Comparison of ENCODE assay signal across 17 cellular contexts in the genomic region with DNA sequence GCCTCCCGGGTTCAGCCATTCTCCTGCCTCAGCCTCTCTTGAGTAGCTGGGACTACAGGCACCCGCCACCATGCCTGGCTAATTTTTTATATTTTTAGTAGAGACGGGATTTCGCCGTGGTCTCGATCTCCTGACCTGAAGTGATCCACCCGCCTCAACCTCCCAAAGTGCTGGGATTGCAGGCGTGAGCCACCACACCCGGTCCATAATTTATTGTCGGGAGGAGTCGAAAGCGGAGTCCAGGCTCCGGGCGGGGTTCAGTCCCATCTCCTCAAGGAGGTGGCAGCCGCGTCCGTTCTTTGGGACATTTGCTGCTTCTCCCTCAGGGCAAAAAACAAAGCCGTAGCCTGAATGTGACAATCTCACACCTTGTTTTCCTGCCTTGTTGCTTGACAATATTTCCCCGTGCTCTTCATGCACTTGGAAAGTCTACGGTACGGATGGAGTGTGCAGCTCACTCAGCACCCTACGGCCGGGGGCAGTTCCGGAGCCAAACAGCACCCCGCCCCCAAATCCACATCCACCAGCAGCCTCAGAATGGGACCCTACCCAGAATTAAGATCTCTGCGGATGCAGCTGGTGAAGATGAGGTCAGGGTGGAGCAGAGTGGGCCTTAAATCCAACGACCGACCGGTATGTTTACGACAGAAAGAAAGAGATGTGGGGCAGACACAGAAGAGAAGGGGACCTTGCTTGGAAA. TPM values are rescaled to one million over a fixed set of nuclear protein-coding genes. Genes with fewer than 3 reads are reported as not detected.
DNase-seq lines count a peak whose midpoint lies in the region; ATAC-seq, FAIRE-seq and TF ChIP-seq lines count a peak whose summit lies in the region.
"Had no signal": no experiment of that assay in that cellular context is flagged by ENCODE, and none has a peak within 500 bp of the region (broad histone marks: within the 10 kb centered on the region; RNA-seq: fewer than 3 reads in every experiment).

No MANE protein-coding gene starts in this region.

- H3K27me3 ChIP-seq in astrocyte (ENCODE audit: insufficient read depth, low read length) = no peaks in the 10 kb centered on the region
- H3K27me3 ChIP-seq in upper lobe of right lung = no peaks in the 10 kb centered on the region
- H3K27me3 ChIP-seq in foreskin keratinocyte = no peaks in the 10 kb centered on the region

- CTCF ChIA-PET in Calu3 (lab: Charles Lee) = no interaction called here

- H3K27me3 Mint-ChIP-seq in astrocyte (ENCODE audit: low read depth, unreplicated experiment) = no peaks in the 10 kb centered on the region
- no peaks in the 10 kb centered on the region for H3K27me3 Mint-ChIP-seq in Calu3 (ENCODE audit: unreplicated experiment)
- H3K27me3 Mint-ChIP-seq: IgD-negative memory B cell had no signal

- no peak overlapping the region for H3K4me2 ChIP-seq in astrocyte (ENCODE audit: low read length)
- H3K4me2 ChIP-seq: A549 had no signal

- no peaks in the 10 kb centered on the region for H3K79me2 ChIP-seq in astrocyte (ENCODE audit: insufficient read depth, low read length)

- intact Hi-C loops in Right ventricle myocardium superior (cut with DNase I) = no loop called here
- intact Hi-C loops in cardiac septum (cut with DNase I) = no loop called here
- intact Hi-C loops in mucosa of descending colon (cut with DNase I, micrococcal nuclease) = no loop called here
- intact Hi-C loops in upper lobe of right lung (cut with DNase I) = no loop called here
- intact Hi-C loops in Calu3 (cut with micrococcal nuclease; ENCODE audit: unreplicated experiment) = no loop called here

- no peak overlapping the region for H3K9ac ChIP-seq in astrocyte (ENCODE audit: low read length)

- no peaks in the 10 kb centered on the region for H3K9me3 ChIP-seq in astrocyte (ENCODE audit: insufficient read depth, low read depth, low read length)
- no peaks in the 10 kb centered on the region for H3K9me3 ChIP-seq in mucosa of descending colon
- no peaks in the 10 kb centered on the region for H3K9me3 ChIP-seq in upper lobe of right lung
- H3K9me3 ChIP-seq: A549 had no signal

- DNase-seq in Right ventricle myocardium superior (peak; percentile 29), cardiac septum (ENCODE audit: low spot score) (no peak), astrocyte (ENCODE audit: low read depth) (no peak), mucosa of descending colon (peak in 2 of 3 donors; percentile 18 to 25), upper lobe of right lung (peak; percentile 43), foreskin keratinocyte (no peak), Calu3 (no peak)
- DNase-seq: C1 segment of cervical spinal cord, NCI-H1105, NCI-H1694 treated with DMSO at 0.1 percent for 48 hours, NCI-H446, NCI-H69, SHP77 treated with DMSO at 0.1 percent for 48 hours had no signal

- no TSS peak for BruUV-seq in Calu3 (replicated peaks; lab: Mats Ljungman, UMichigan)

- no peak for FAIRE-seq in astrocyte (lab: Jason Lieb, UNC)
- FAIRE-seq: A549, RCC 7860 had no signal

- no peak overlapping the region for H2AFZ ChIP-seq in astrocyte (ENCODE audit: low read depth, low read length)

- no peak overlapping the region for H3K4me3 ChIP-seq in astrocyte (ENCODE audit: insufficient read depth, low read depth, low read length)
- H3K4me3 ChIP-seq in mucosa of descending colon = no peak overlapping the region
- H3K4me3 ChIP-seq in upper lobe of right lung = no peak overlapping the region
- H3K4me3 ChIP-seq: A549 had no signal

- ATAC-seq in Right ventricle myocardium superior (ENCODE audit: poor library complexity) = no peak
- no peak for ATAC-seq in mucosa of descending colon
- no peak for ATAC-seq in upper lobe of right lung
- no peak for ATAC-seq in GM21367 (IDR thresholded peaks at IDR 0.05; ENCODE audit: unreplicated experiment)
- no peak for ATAC-seq in foreskin keratinocyte
- ATAC-seq: A549 had no signal

- H3K4me3 Mint-ChIP-seq in astrocyte (ENCODE audit: unreplicated experiment) = no peak overlapping the region
- H3K4me3 Mint-ChIP-seq in Calu3 (ENCODE audit: low read depth, unreplicated experiment) = no peak overlapping the region
- H3K4me3 Mint-ChIP-seq: IgD-negative memory B cell had no signal

- peak overlapping the region; percentile 41 for H3K27ac Mint-ChIP-seq in astrocyte (ENCODE audit: unreplicated experiment)
- no peak overlapping the region for H3K27ac Mint-ChIP-seq in Calu3 (ENCODE audit: unreplicated experiment)

- peaks cover 24% of the 10 kb centered on the region for H3K36me3 ChIP-seq in astrocyte (ENCODE audit: insufficient read depth, low read length)
- H3K36me3 ChIP-seq in mucosa of descending colon (ENCODE audit: low read depth) = peaks cover 2% of the 10 kb centered on the region
- peaks cover 81% of the 10 kb centered on the region for H3K36me3 ChIP-seq in upper lobe of right lung

- no peaks in the 10 kb centered on the region for H3K4me1 Mint-ChIP-seq in astrocyte (ENCODE audit: low read depth, unreplicated experiment)
- no peaks in the 10 kb centered on the region for H3K4me1 Mint-ChIP-seq in Calu3 (ENCODE audit: low read depth, unreplicated experiment)
- H3K4me1 Mint-ChIP-seq: IgD-negative memory B cell had no signal

- H3K4me1 ChIP-seq in astrocyte (ENCODE audit: insufficient read depth, low read length) (no peaks in the 10 kb centered on the region), mucosa of descending colon (ENCODE audit: low read depth) (no peaks in the 10 kb centered on the region), upper lobe of right lung (no peaks in the 10 kb centered on the region), foreskin keratinocyte (no peaks in the 10 kb centered on the region)
- H3K4me1 ChIP-seq: A549 had no signal

- H3K9me3 Mint-ChIP-seq in astrocyte (ENCODE audit: unreplicated experiment) = no peaks in the 10 kb centered on the region
- no peaks in the 10 kb centered on the region for H3K9me3 Mint-ChIP-seq in Calu3 (ENCODE audit: low read depth, unreplicated experiment)
- H3K9me3 Mint-ChIP-seq: IgD-negative memory B cell had no signal

- H3K36me3 Mint-ChIP-seq in astrocyte (ENCODE audit: low read depth, unreplicated experiment) = peaks cover 16% of the 10 kb centered on the region
- H3K36me3 Mint-ChIP-seq in Calu3 (ENCODE audit: insufficient read depth, unreplicated experiment) = peaks cover 46% of the 10 kb centered on the region

- H4K20me1 ChIP-seq in astrocyte (ENCODE audit: insufficient read depth, low read length) = peaks cover 15% of the 10 kb centered on the region

- H3K27ac ChIP-seq in astrocyte (ENCODE audit: low read depth, low read length) (no peak overlapping the region), upper lobe of right lung (no peak overlapping the region), foreskin keratinocyte (no peak overlapping the region)
- H3K27ac ChIP-seq: A549 had no signal

- TF ChIP-seq CTCF in astrocyte (IDR thresholded peaks at IDR 0.05; ENCODE audit: insufficient read depth, low read depth, low read length) (no peak), mucosa of descending colon (IDR thresholded peaks at IDR 0.05) (no peak), upper lobe of right lung (IDR thresholded peaks at IDR 0.05) (no peak), foreskin keratinocyte (conservative IDR thresholded peaks at IDR 0.05) (no peak), Calu3 (IDR thresholded peaks at IDR 0.05; ENCODE audit: unreplicated experiment) (no peak)

RNA-seq across cellular contexts. Expression of gene GTPBP6, which starts 9.6 kb away (rescaled TPM):
- total RNA-seq in Right ventricle myocardium superior = 50.8 TPM
- 35.3 TPM for total RNA-seq in cardiac septum
- total RNA-seq in astrocyte = 27.9 and 30.5 TPM in 2 replicates
- 10 to 100 TPM; 49.8 to 55.8 (median 54.1) TPM for total RNA-seq in mucosa of descending colon
- total RNA-seq in upper lobe of right lung = 55.1 TPM
- 38.7 and 48.4 TPM in 2 replicates for total RNA-seq in foreskin keratinocyte
- polyA plus RNA-seq in foreskin keratinocyte = 49.1 and 55.4 TPM in 2 replicates
- total RNA-seq in Calu3 (2022) = 30.2 and 32.9 TPM in 2 replicates

RNA-seq across cellular contexts. Expression of gene PLCXD1, which starts 27.8 kb away (rescaled TPM):
- total RNA-seq in Right ventricle myocardium superior = 5.1 TPM
- total RNA-seq in cardiac septum = 3.4 TPM
- 20.3 and 25.9 TPM in 2 replicates for total RNA-seq in astrocyte
- 10 to 100 TPM; 12.6 to 20.7 (median 13.8) TPM for total RNA-seq in mucosa of descending colon
- 34.4 TPM for total RNA-seq in upper lobe of right lung
- total RNA-seq in foreskin keratinocyte = 15.1 and 20.5 TPM in 2 replicates
- polyA plus RNA-seq in foreskin keratinocyte = 10.6 and 15.1 TPM in 2 replicates
- total RNA-seq in Calu3 (2022) = 19.1 and 23.2 TPM in 2 replicates

Comparison
In these comparisons a context has a peak if more than half of its experiments do, and no peak if none do; other contexts are left out.
1. DNase-seq: peak in Right ventricle myocardium superior (single experiment), mucosa of descending colon (2 of 3) and upper lobe of right lung (single experiment); none in cardiac septum (single experiment), astrocyte (single experiment), foreskin keratinocyte (0 of 2) and Calu3 (single experiment).